Comparison of ENCODE assay signal across 1 cellular context in the genomic region with DNA sequence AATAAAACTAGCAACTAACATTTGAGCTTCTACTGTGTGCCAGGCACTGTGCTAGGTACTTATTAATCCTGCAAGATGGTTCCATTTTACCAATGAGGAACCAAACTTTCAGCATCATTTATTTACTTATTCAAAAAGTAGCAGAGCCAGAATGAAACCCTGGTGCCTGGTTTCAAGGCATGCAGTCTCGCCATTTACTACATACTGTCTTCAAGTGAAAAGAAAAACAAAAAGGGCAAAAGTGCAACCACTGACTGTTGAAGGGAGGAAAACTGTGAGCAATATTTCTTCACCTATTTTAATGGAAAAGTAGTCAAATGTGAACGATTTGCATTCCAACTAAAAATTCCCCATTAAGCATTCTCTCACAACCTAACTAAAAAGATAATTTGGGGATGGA.
TF ChIP-seq lines count a peak whose summit lies in the region.

No MANE protein-coding gene starts in this region.

TF ChIP-seq in endothelial cell of umbilical vein, 7 proteins besides CTCF, POLR2A, EP300 and RAD21:
- TF ChIP-seq, protein P1, sequence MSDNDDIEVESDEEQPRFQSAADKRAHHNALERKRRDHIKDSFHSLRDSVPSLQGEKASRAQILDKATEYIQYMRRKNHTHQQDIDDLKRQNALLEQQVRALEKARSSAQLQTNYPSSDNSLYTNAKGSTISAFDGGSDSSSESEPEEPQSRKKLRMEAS (IDR thresholded peaks at IDR 0.05; ENCODE audit: insufficient read depth, insufficient read length), result no peak
- TF ChIP-seq EZH2 (IDR thresholded peaks at IDR 0.05; ENCODE audit: borderline replicate concordance, low read depth, low read length, severe bottlenecking), result no peak
